ENCODE assay signal across 12 cellular contexts in the genomic region with DNA sequence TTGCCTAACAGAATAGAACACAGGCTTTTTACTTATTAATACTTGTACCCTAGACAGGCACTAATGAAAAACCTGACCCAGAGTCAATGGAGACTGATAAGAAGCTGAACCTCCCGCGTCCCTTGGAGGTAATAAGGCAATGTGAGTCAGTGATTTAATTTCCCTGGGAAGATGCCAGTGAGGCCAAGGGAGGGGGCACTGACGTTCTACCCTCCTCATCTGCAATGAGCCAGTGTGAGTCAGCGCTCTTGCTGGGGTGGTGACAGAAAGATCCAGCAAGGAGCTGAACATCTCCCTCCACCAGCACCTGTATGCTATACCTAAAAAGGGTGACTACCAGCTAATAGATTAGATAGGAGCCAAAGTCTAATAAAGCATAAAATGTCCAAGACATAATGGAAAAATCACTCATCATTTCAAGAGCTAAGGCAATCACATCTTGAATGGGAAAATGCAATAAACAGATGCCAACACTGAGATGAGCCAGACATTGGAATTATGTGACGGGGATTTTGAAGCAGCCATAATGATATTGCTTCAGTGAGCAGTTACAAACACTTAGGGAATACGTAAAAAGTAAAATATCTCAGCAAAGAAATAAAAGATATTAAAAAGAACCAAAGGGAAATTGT.
DNase-seq lines count a peak whose midpoint lies in the region; ATAC-seq and TF ChIP-seq lines count a peak whose summit lies in the region.
"Had no signal": no experiment of that assay in that cellular context is flagged by ENCODE, and none has a peak within 500 bp of the region (broad histone marks: within the 10 kb centered on the region; RNA-seq: fewer than 3 reads in every experiment).

No MANE protein-coding gene starts in this region.

- H3K27me3 Mint-ChIP-seq in CD4-positive, alpha-beta T cell: peaks cover 17% of the 10 kb centered on the region
- peaks cover 2 to 18% of the 10 kb centered on the region in 2 donors for H3K27me3 Mint-ChIP-seq in T-cell

- H3K27me3 ChIP-seq in RWPE2 (ENCODE audit: insufficient read depth, poor library complexity, severe bottlenecking): no peaks in the 10 kb centered on the region
- H3K27me3 ChIP-seq in CD4-positive, alpha-beta T cell (ENCODE audit: control insufficient read depth, insufficient read depth, low read length): peaks cover 8% of the 10 kb centered on the region
- H3K27me3 ChIP-seq: transverse colon had no signal

- POLR2A ChIA-PET in CD4-positive, alpha-beta T cell (lab: Charles Lee): no interaction called here
- POLR2A ChIA-PET in T-cell (lab: Charles Lee): no interaction called here

- no peak overlapping the region for H3K27ac ChIP-seq in RWPE2 (ENCODE audit: poor library complexity, severe bottlenecking)
- H3K27ac ChIP-seq in CD4-positive, alpha-beta T cell (ENCODE audit: low read depth, low read length): no peak overlapping the region

- H3K4me1 Mint-ChIP-seq in CD4-positive, alpha-beta T cell (ENCODE audit: low read depth): no peaks in the 10 kb centered on the region
- H3K4me1 Mint-ChIP-seq in T-cell: no peaks in the 10 kb centered on the region

- no peak overlapping the region for H3K4me3 Mint-ChIP-seq in CD4-positive, alpha-beta T cell
- no peak overlapping the region for H3K4me3 Mint-ChIP-seq in T-cell
- H3K4me3 Mint-ChIP-seq: mesothelial cell of epicardium had no signal

- 0 out of 2 replicates have a peak, but pooled peaks cover 4% of the 10 kb centered on the region for H3K36me3 ChIP-seq in RWPE2 (ENCODE audit: low read depth)
- H3K36me3 ChIP-seq: transverse colon had no signal

- no peak overlapping the region for H3K4me3 ChIP-seq in RWPE2 (ENCODE audit: severe bottlenecking)
- H3K4me3 ChIP-seq: transverse colon had no signal

- peaks cover 10% of the 10 kb centered on the region for H3K4me1 ChIP-seq in RWPE2 (ENCODE audit: insufficient read depth, poor library complexity, severe bottlenecking)
- H3K4me1 ChIP-seq: transverse colon had no signal

- DNase-seq in EH (ENCODE audit: low read depth) (peak; percentile 89), RWPE2 (ENCODE audit: low spot score) (peak; percentile 75), fibroblast of the conjunctiva (ENCODE audit: low read depth) (peak; percentile 51), putamen (ENCODE audit: low spot score) (peak; percentile 26), DMS114 treated with DMSO at 0.1 percent for 48 hours (lab: John Stamatoyannopoulos, UW; ENCODE audit: unreplicated experiment) (no peak), T-cell (no peak)
- DNase-seq in CD4-positive, alpha-beta T cell: no peak
- DNase-seq: activated gamma-delta T cell, DMS53, transverse colon had no signal

- H3K9me3 Mint-ChIP-seq in CD4-positive, alpha-beta T cell: no peaks in the 10 kb centered on the region
- H3K9me3 Mint-ChIP-seq in T-cell: no peaks in the 10 kb centered on the region
- H3K9me3 Mint-ChIP-seq: mesothelial cell of epicardium had no signal

- H3K27ac Mint-ChIP-seq in CD4-positive, alpha-beta T cell: no peak overlapping the region
- no peak overlapping the region for H3K27ac Mint-ChIP-seq in T-cell
- H3K27ac Mint-ChIP-seq: mesothelial cell of epicardium had no signal

- CTCF ChIA-PET in CD4-positive, alpha-beta T cell (lab: Charles Lee): interaction anchor here (1.8 kb wide), 1 partner anchor 24 kb away, joined by 5 read pairs; no protein-coding TSS in a partner anchor
- CTCF ChIA-PET in T-cell (lab: Charles Lee): no interaction called here

- intact Hi-C loops in CD4-positive, alpha-beta T cell (cut with DNase I, micrococcal nuclease): no loop called here

- TF ChIP-seq CTCF in RWPE2 (IDR thresholded peaks at IDR 0.05; ENCODE audit: poor library complexity, severe bottlenecking): no peak
- TF ChIP-seq CTCF in CD4-positive, alpha-beta T cell (IDR thresholded peaks at IDR 0.05): no peak

- no peaks in the 10 kb centered on the region for H3K9me3 ChIP-seq in RWPE2 (ENCODE audit: severe bottlenecking)
- no peaks in the 10 kb centered on the region for H3K9me3 ChIP-seq in CD4-positive, alpha-beta T cell (ENCODE audit: control insufficient read depth, low read length)
- H3K9me3 ChIP-seq: transverse colon had no signal

- no peaks in the 10 kb centered on the region for H3K36me3 Mint-ChIP-seq in CD4-positive, alpha-beta T cell (ENCODE audit: low read depth)
- H3K36me3 Mint-ChIP-seq in T-cell: no peaks in the 10 kb centered on the region
- H3K36me3 Mint-ChIP-seq: mesothelial cell of epicardium had no signal

- ATAC-seq in RWPE2 (ENCODE audit: low read depth) (peak; percentile 97), GM18873 (IDR thresholded peaks at IDR 0.05; ENCODE audit: low FRiP score, unreplicated experiment) (no peak), T-cell (replicated peaks in 1 of 4) (no peak)
- ATAC-seq in CD4-positive, alpha-beta T cell (ENCODE audit: poor library complexity): no peak

Comparison
In these comparisons a context has a peak if more than half of its experiments do, and no peak if none do; other contexts are left out.
1. DNase-seq: peak in EH (single experiment), RWPE2 (single experiment), fibroblast of the conjunctiva (single experiment) and putamen (single experiment); none in DMS114 treated with DMSO at 0.1 percent for 48 hours (single experiment), CD4-positive, alpha-beta T cell (0 of 10) and T-cell (0 of 34).